ENCODE assay signal across 11 cellular contexts in genomic region chr11:69008774-69009440, GRCh38. TPM values are rescaled to one million over a fixed set of nuclear protein-coding genes. Genes with fewer than 3 reads are reported as not detected.
DNase-seq lines count a peak whose midpoint lies in the region; ATAC-seq lines count a peak whose summit lies in the region.
"Had no signal": no experiment of that assay in that cellular context is flagged by ENCODE, and none has a peak within 500 bp of the region (broad histone marks: within the 10 kb centered on the region; RNA-seq: fewer than 3 reads in every experiment).

No MANE protein-coding gene starts in this region.

- peak; percentile 97 for DNase-seq in AG08396 (ENCODE audit: low spot score)
- peak; percentile 33 for DNase-seq in NCI-H460 (ENCODE audit: extremely low read depth, low read depth)
- DNase-seq in myocyte (ENCODE audit: low read depth), result peak; percentile 91
- no peak for DNase-seq in NCI-H446 treated with DMSO at 0.1 percent for 48 hours (lab: John Stamatoyannopoulos, UW)
- DNase-seq in central memory CD4-positive, alpha-beta T cell, result no peak
- no peak for DNase-seq in NCI-H1092 treated with DMSO at 0.1 percent for 48 hours (lab: John Stamatoyannopoulos, UW)
- DNase-seq: COR-L47; stimulated activated CD4-positive, alpha-beta T cell treated with anti-CD3 and anti-CD28 coated beads, Interleukin-12 subunit alpha, Interleukin-12 subunit beta, amount 100 ng/mL, for 4 hours had no signal

- ATAC-seq in esophagus mucosa (peak; percentile 91), HG02588 (IDR thresholded peaks at IDR 0.05; ENCODE audit: unreplicated experiment) (no peak)

RNA-seq across cellular contexts. Expression of gene MRGPRF, which starts 4.1 kb away (rescaled TPM):
- 0.43 TPM in 1 of 2 replicates, not detected in the other for total RNA-seq in NCI-H460 (2014; rRNA removed; shearing (Covaris generic))
- polyA plus RNA-seq in NCI-H460 (2014; cell fraction: nucleus; rRNA removed), result 1.5 TPM in 1 of 2 replicates, not detected in the other
- total RNA-seq in esophagus mucosa, result 1.7 TPM
- total RNA-seq in myocyte, result 0.21 TPM in 1 of 2 replicates, not detected in the other
- polyA plus RNA-seq in myocyte (2012), result 0.25 TPM
- total RNA-seq: activated T-helper 2 cell treated with anti-CD3 and anti-CD28 coated beads, Interferon-gamma antibody, Interleukin-2, Interleukin-4, amounts not matched to agents 10 μg/mL and 5 μg/mL and 100 μg/mL, durations not matched to agents 14 hours and 24 hours and 36 hours had no signal

RNA-seq across cellular contexts. Expression of gene MRGPRD, which starts 28.1 kb away (rescaled TPM):
- total RNA-seq in NCI-H460 (2014; rRNA removed; shearing (Covaris generic)), result not detected in 2 replicates
- not detected in 2 replicates for polyA plus RNA-seq in NCI-H460 (2014; cell fraction: nucleus; rRNA removed)
- total RNA-seq in esophagus mucosa (not detected), myocyte (not detected in 2 replicates)
- not detected for polyA plus RNA-seq in myocyte (2012)
- total RNA-seq: activated T-helper 2 cell treated with anti-CD3 and anti-CD28 coated beads, Interferon-gamma antibody, Interleukin-2, Interleukin-4, amounts not matched to agents 10 μg/mL and 5 μg/mL and 100 μg/mL, durations not matched to agents 14 hours and 24 hours and 36 hours had no signal

RNA-seq across cellular contexts. Expression of gene TPCN2, which starts 39.8 kb away (rescaled TPM):
- 3.6 and 4.6 TPM in 2 replicates for total RNA-seq in NCI-H460 (2014; rRNA removed; shearing (Covaris generic))
- polyA plus RNA-seq in NCI-H460 (2014; cell fraction: nucleus; rRNA removed), result 22.6 and 23.1 TPM in 2 replicates
- total RNA-seq in esophagus mucosa (6.6 TPM), myocyte (1.8 and 5.6 TPM in 2 replicates)
- 6.5 TPM for polyA plus RNA-seq in myocyte (2012)

Comparison
In these comparisons a context has a peak if more than half of its experiments do, and no peak if none do; other contexts are left out.
1. DNase-seq: peak in AG08396 (single experiment), NCI-H460 (single experiment) and myocyte (single experiment); none in NCI-H446 treated with DMSO at 0.1 percent for 48 hours (single experiment), central memory CD4-positive, alpha-beta T cell (single experiment) and NCI-H1092 treated with DMSO at 0.1 percent for 48 hours (single experiment).